ENCODE assay signal across 1 cellular context in genomic region chr9:87250205-87250604, GRCh38.
TF ChIP-seq lines count a peak whose summit lies in the region.

No MANE protein-coding gene starts in this region.

TF ChIP-seq in WTC11, 78 proteins besides CTCF, POLR2A, EP300 and RAD21 (continued from another document):
- TF ChIP-seq ZNF281 (CRISPR knock-in tag; IDR thresholded peaks at IDR 0.05): no peak
- no peak for TF ChIP-seq ZNF416 (CRISPR knock-in tag; IDR thresholded peaks at IDR 0.05)
- no peak for TF ChIP-seq NR2C2 (CRISPR knock-in tag; IDR thresholded peaks at IDR 0.05)
- TF ChIP-seq, protein P1, sequence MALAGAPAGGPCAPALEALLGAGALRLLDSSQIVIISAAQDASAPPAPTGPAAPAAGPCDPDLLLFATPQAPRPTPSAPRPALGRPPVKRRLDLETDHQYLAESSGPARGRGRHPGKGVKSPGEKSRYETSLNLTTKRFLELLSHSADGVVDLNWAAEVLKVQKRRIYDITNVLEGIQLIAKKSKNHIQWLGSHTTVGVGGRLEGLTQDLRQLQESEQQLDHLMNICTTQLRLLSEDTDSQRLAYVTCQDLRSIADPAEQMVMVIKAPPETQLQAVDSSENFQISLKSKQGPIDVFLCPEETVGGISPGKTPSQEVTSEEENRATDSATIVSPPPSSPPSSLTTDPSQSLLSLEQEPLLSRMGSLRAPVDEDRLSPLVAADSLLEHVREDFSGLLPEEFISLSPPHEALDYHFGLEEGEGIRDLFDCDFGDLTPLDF (CRISPR knock-in tag; IDR thresholded peaks at IDR 0.05): no peak
- TF ChIP-seq IRF2 (CRISPR knock-in tag; IDR thresholded peaks at IDR 0.05; ENCODE audit: borderline replicate concordance, low read depth): no peak
- TF ChIP-seq CBFB (CRISPR knock-in tag; IDR thresholded peaks at IDR 0.05; ENCODE audit: low read depth): no peak
- TF ChIP-seq, protein P2, sequence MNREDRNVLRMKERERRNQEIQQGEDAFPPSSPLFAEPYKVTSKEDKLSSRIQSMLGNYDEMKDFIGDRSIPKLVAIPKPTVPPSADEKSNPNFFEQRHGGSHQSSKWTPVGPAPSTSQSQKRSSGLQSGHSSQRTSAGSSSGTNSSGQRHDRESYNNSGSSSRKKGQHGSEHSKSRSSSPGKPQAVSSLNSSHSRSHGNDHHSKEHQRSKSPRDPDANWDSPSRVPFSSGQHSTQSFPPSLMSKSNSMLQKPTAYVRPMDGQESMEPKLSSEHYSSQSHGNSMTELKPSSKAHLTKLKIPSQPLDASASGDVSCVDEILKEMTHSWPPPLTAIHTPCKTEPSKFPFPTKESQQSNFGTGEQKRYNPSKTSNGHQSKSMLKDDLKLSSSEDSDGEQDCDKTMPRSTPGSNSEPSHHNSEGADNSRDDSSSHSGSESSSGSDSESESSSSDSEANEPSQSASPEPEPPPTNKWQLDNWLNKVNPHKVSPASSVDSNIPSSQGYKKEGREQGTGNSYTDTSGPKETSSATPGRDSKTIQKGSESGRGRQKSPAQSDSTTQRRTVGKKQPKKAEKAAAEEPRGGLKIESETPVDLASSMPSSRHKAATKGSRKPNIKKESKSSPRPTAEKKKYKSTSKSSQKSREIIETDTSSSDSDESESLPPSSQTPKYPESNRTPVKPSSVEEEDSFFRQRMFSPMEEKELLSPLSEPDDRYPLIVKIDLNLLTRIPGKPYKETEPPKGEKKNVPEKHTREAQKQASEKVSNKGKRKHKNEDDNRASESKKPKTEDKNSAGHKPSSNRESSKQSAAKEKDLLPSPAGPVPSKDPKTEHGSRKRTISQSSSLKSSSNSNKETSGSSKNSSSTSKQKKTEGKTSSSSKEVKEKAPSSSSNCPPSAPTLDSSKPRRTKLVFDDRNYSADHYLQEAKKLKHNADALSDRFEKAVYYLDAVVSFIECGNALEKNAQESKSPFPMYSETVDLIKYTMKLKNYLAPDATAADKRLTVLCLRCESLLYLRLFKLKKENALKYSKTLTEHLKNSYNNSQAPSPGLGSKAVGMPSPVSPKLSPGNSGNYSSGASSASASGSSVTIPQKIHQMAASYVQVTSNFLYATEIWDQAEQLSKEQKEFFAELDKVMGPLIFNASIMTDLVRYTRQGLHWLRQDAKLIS (CRISPR knock-in tag; IDR thresholded peaks at IDR 0.05; ENCODE audit: borderline replicate concordance): no peak
- TF ChIP-seq FOXK1 (CRISPR knock-in tag; IDR thresholded peaks at IDR 0.05): no peak
- no peak for TF ChIP-seq NR3C1 (CRISPR knock-in tag; conservative IDR thresholded peaks at IDR 0.05; ENCODE audit: low read depth)
